In genomic region chr6:38776515-38776914, GRCh38 we compare ENCODE assay signal across 16 cellular contexts.
DNase-seq lines count a peak whose midpoint lies in the region; ATAC-seq, FAIRE-seq and TF ChIP-seq lines count a peak whose summit lies in the region.
"Had no signal": no experiment of that assay in that cellular context is flagged by ENCODE, and none has a peak within 500 bp of the region (broad histone marks: within the 10 kb centered on the region; RNA-seq: fewer than 3 reads in every experiment).

No MANE protein-coding gene starts in this region.

- 51 to 60% methylated on average over 1 of the region's 1 CpG for WGBS in pancreas, 2 donors

- H3K4me3 ChIP-seq in fibroblast of mammary gland (ENCODE audit: control insufficient read depth, low read depth, low read length) (no peak overlapping the region), pancreas (no peak overlapping the region)

- TF ChIP-seq CTCF in fibroblast of mammary gland (conservative IDR thresholded peaks at IDR 0.05; ENCODE audit: control insufficient read depth, insufficient read depth, low read depth, low read length) (no peak), pancreas (IDR thresholded peaks at IDR 0.05) (no peak)

- no peaks in the 10 kb centered on the region for H3K36me3 ChIP-seq in pancreas

- H3K9me3 ChIP-seq in pancreas, result no peaks in the 10 kb centered on the region

- H3K4me1 ChIP-seq in pancreas, result no peaks in the 10 kb centered on the region

- no peaks in the 10 kb centered on the region for H3K27me3 ChIP-seq in pancreas

- no peak overlapping the region for H3K27ac ChIP-seq in pancreas

- peak; percentile 42 for FAIRE-seq in GM19239 (lab: Jason Lieb, UNC)
- no peak for FAIRE-seq in pancreas (lab: Jason Lieb, UNC)

- ATAC-seq in GM21447 (IDR thresholded peaks at IDR 0.05; ENCODE audit: unreplicated experiment) (no peak), pancreas (no peak)
- ATAC-seq: effector memory CD8-positive, alpha-beta T cell had no signal

- peak; percentile 19 for DNase-seq in A172 (ENCODE audit: low spot score)
- no peak for DNase-seq in GM19239 (ENCODE audit: insufficient read length, low spot score)
- DNase-seq in RPMI7951 (ENCODE audit: low read depth), result peak; percentile 48
- DNase-seq in fibroblast of mammary gland (ENCODE audit: low read depth), result peak; percentile 24
- DNase-seq in T-helper 9 cell, result no peak
- DNase-seq in pancreas, result no peak
- DNase-seq in NCI-H1694 treated with DMSO at 0.1 percent for 48 hours (lab: John Stamatoyannopoulos, UW), result no peak
- DNase-seq: activated naive CD4-positive, alpha-beta T cell; DMS153; effector memory CD8-positive, alpha-beta T cell; kidney; NCI-H1436; NCI-H526 treated with DMSO at 0.1 percent for 48 hours; SHP77 treated with DMSO at 0.1 percent for 48 hours; stimulated activated CD4-positive, alpha-beta T cell treated with anti-CD3 and anti-CD28 coated beads, Interleukin-15, amount 100 ng/mL, for 24 hours had no signal

- intact Hi-C loops in pancreas (cut with DNase I), result no loop called here

Comparison
In these comparisons a context has a peak if more than half of its experiments do, and no peak if none do; other contexts are left out.
1. DNase-seq: peak in A172 (single experiment), RPMI7951 (single experiment) and fibroblast of mammary gland (single experiment); none in GM19239 (single experiment), T-helper 9 cell (single experiment), pancreas (0 of 6) and NCI-H1694 treated with DMSO at 0.1 percent for 48 hours (single experiment).